In genomic region chr21:35222021-35222420, GRCh38 we compare ENCODE assay signal across 16 cellular contexts.
DNase-seq lines count a peak whose midpoint lies in the region; ATAC-seq and TF ChIP-seq lines count a peak whose summit lies in the region.
"Had no signal": no experiment of that assay in that cellular context is flagged by ENCODE, and none has a peak within 500 bp of the region (broad histone marks: within the 10 kb centered on the region; RNA-seq: fewer than 3 reads in every experiment).

No MANE protein-coding gene starts in this region.

- no TSS peak for BruUV-seq in Caco-2 (replicated peaks; lab: Mats Ljungman, UMichigan)

- H3K27ac Mint-ChIP-seq in Caco-2 (ENCODE audit: unreplicated experiment), result peak overlapping the region; percentile 26
- H3K27ac Mint-ChIP-seq in activated CD4-positive, alpha-beta memory T cell treated with anti-CD3 and anti-CD28 coated beads for 36 hours, result peak overlapping the region; percentile 75

- DNase-seq in Caco-2 (no peak), HL-60 (ENCODE audit: low read depth in 1 of 2, low spot score in 1 of 2) (no peak), mesendoderm (peak; percentile 5), aorta (no peak), colonic mucosa (no peak), hypothalamus (lab: John Stamatoyannopoulos, UW) (no peak), adrenal gland (no peak)
- no peak for DNase-seq in activated CD4-positive, alpha-beta memory T cell treated with anti-CD3 and anti-CD28 coated beads for 36 hours
- DNase-seq: anterior cingulate cortex; DMS153; effector memory CD4-positive, alpha-beta T cell; heart left ventricle; mesenchymal stem cell; posterior cingulate gyrus; SHP77 treated with DMSO at 0.1 percent for 48 hours had no signal

- H3K4me1 ChIP-seq in Caco-2 (peaks cover 22% of the 10 kb centered on the region), mesendoderm (ENCODE audit: control insufficient read depth, low read depth, low read length) (peaks cover 3% of the 10 kb centered on the region), aorta (ENCODE audit: control insufficient read depth in 1 of 2, insufficient read depth in 2 of 2, low read length in 2 of 2) (no peaks in the 10 kb centered on the region), colonic mucosa (no peaks in the 10 kb centered on the region), adrenal gland (replicated peaks in 1 of 2) (peaks cover 0 to 6% of the 10 kb centered on the region in 2 donors)

- H3K4ac ChIP-seq in mesendoderm (ENCODE audit: low read depth, low read length), result no peak overlapping the region

- no peaks in the 10 kb centered on the region for H3K79me2 ChIP-seq in mesendoderm (ENCODE audit: control insufficient read depth, insufficient read depth, low read length)

- H3K4me1 Mint-ChIP-seq in Caco-2 (ENCODE audit: low read depth, unreplicated experiment), result peaks cover 14% of the 10 kb centered on the region
- H3K4me1 Mint-ChIP-seq in activated CD4-positive, alpha-beta memory T cell treated with anti-CD3 and anti-CD28 coated beads for 36 hours (ENCODE audit: low read depth), result peaks cover 49% of the 10 kb centered on the region

- H2BK15ac ChIP-seq in mesendoderm (replicated peaks; ENCODE audit: low read depth), result no peak overlapping the region

- TF ChIP-seq CTCF in Caco-2 (IDR thresholded peaks at IDR 0.05; ENCODE audit: insufficient read depth in 1 of 2, low read depth in 1 of 2, low read length in 1 of 2, severe bottlenecking in 1 of 2, unreplicated experiment in 1 of 2) (no peak), HL-60 (IDR thresholded peaks at IDR 0.05; ENCODE audit: insufficient read depth, low read length) (no peak), colonic mucosa (IDR thresholded peaks at IDR 0.05) (no peak), adrenal gland (IDR thresholded peaks at IDR 0.05) (no peak)

- H3K9me3 ChIP-seq in Caco-2 (no peaks in the 10 kb centered on the region), aorta (ENCODE audit: control insufficient read depth, low read length) (no peaks in the 10 kb centered on the region), colonic mucosa (no peaks in the 10 kb centered on the region), adrenal gland (replicated peaks in 1 of 3) (no peaks in the 10 kb centered on the region)
- H3K9me3 ChIP-seq: heart left ventricle, suprapubic skin had no signal

- ATAC-seq in aorta (ENCODE audit: low FRiP score), result no peak

- H4K5ac ChIP-seq in mesendoderm (ENCODE audit: low read length), result no peak overlapping the region

- H3K36me3 ChIP-seq in Caco-2 (ENCODE audit: control insufficient read depth, insufficient read depth, low read length) (no peaks in the 10 kb centered on the region), mesendoderm (ENCODE audit: control insufficient read depth, insufficient read depth, low read length) (no peaks in the 10 kb centered on the region), aorta (ENCODE audit: control insufficient read depth in 1 of 2, insufficient read depth in 2 of 2, low read length in 1 of 2) (no peaks in the 10 kb centered on the region), colonic mucosa (no peaks in the 10 kb centered on the region), adrenal gland (replicated peaks in 1 of 2) (no peaks in the 10 kb centered on the region)
- H3K36me3 ChIP-seq: heart left ventricle, suprapubic skin had no signal

- CTCF ChIA-PET in Caco-2 (lab: Charles Lee), result interaction anchor here (0.5 kb wide), 1 partner anchor 982 kb away, joined by 3 read pairs; no protein-coding TSS in a partner anchor
- CTCF ChIA-PET in activated CD4-positive, alpha-beta memory T cell treated with anti-CD3 and anti-CD28 coated beads for 36 hours (lab: Charles Lee), result interaction anchor here (0.8 to 1.3 kb wide), 3 partner anchors 170 to 620 kb away, joined by 3 read pairs; no protein-coding TSS in a partner anchor

- no peak overlapping the region for H3K4me3 ChIP-seq in Caco-2 (ENCODE audit: low read depth, low read length)
- H3K4me3 ChIP-seq in HL-60 (replicated peaks; ENCODE audit: insufficient read depth, low read length), result no peak overlapping the region
- no peak overlapping the region for H3K4me3 ChIP-seq in mesendoderm (ENCODE audit: low read length)
- H3K4me3 ChIP-seq in aorta (ENCODE audit: low read length in 2 of 2), result no peak overlapping the region
- H3K4me3 ChIP-seq in colonic mucosa, result no peak overlapping the region
- no peak overlapping the region for H3K4me3 ChIP-seq in adrenal gland
- H3K4me3 ChIP-seq: heart left ventricle, suprapubic skin had no signal

- intact Hi-C loops in Caco-2 (cut with micrococcal nuclease; ENCODE audit: unreplicated experiment) (no loop called here), aorta (cut with DNase I) (no loop called here), colonic mucosa (cut with DNase I) (no loop called here), adrenal gland (cut with DNase I) (no loop called here)
- intact Hi-C loops in activated CD4-positive, alpha-beta memory T cell treated with anti-CD3 and anti-CD28 coated beads for 36 hours (cut with micrococcal nuclease), result loop anchor here (1.0 to 5.0 kb wide), 4 partner anchors 17 to 330 kb away; no protein-coding TSS in a partner anchor

- H3K27ac ChIP-seq in HL-60 (replicated peaks) (peak overlapping the region; percentile 36; the same call in 1 of the 2 replicates), mesendoderm (ENCODE audit: low read depth, low read length) (no peak overlapping the region), aorta (ENCODE audit: low read depth in 1 of 2, low read length in 2 of 2) (no peak overlapping the region), colonic mucosa (no peak overlapping the region), adrenal gland (peak overlapping the region in 1 of 5 donors; percentile 47)
- H3K27ac ChIP-seq: suprapubic skin had no signal

- H3K9ac ChIP-seq in mesendoderm (ENCODE audit: low read length) (no peak overlapping the region), colonic mucosa (ENCODE audit: low read depth in 2 of 2, low read length in 2 of 2) (no peak overlapping the region)

- H3K9me3 Mint-ChIP-seq in Caco-2 (ENCODE audit: unreplicated experiment), result no peaks in the 10 kb centered on the region
- peaks cover 4% of the 10 kb centered on the region for H3K9me3 Mint-ChIP-seq in activated CD4-positive, alpha-beta memory T cell treated with anti-CD3 and anti-CD28 coated beads for 36 hours

- H3K4me3 Mint-ChIP-seq in Caco-2 (ENCODE audit: unreplicated experiment), result no peak overlapping the region
- H3K4me3 Mint-ChIP-seq in activated CD4-positive, alpha-beta memory T cell treated with anti-CD3 and anti-CD28 coated beads for 36 hours, result no peak overlapping the region

- WGBS in mesendoderm (ENCODE audit: extremely low coverage, insufficient coverage, low lambda C conversion rate), result no CpG with 5 or more reads among the region's 3 CpGs
- 67 to 74% methylated on average over 3 of the region's 3 CpGs for WGBS in aorta, 2 donors
- 84 to 89% (median 85%) methylated on average over 3 of the region's 3 CpGs for WGBS in adrenal gland, 4 donors

- POLR2A ChIA-PET in Caco-2 (lab: Charles Lee), result no interaction called here
- POLR2A ChIA-PET in activated CD4-positive, alpha-beta memory T cell treated with anti-CD3 and anti-CD28 coated beads for 36 hours (lab: Charles Lee), result interaction anchor here (0.7 kb wide), 1 partner anchor 134 kb away, joined by 3 read pairs; no protein-coding TSS in a partner anchor

- H3K27me3 Mint-ChIP-seq in Caco-2 (ENCODE audit: insufficient read depth, unreplicated experiment), result no peaks in the 10 kb centered on the region
- no peaks in the 10 kb centered on the region for H3K27me3 Mint-ChIP-seq in activated CD4-positive, alpha-beta memory T cell treated with anti-CD3 and anti-CD28 coated beads for 36 hours

- H3K79me1 ChIP-seq in mesendoderm (ENCODE audit: low read length), result no peaks in the 10 kb centered on the region

- H2AK5ac ChIP-seq in mesendoderm (ENCODE audit: low read length), result no peak overlapping the region

- no peak for TF ChIP-seq POLR2A in adrenal gland (IDR thresholded peaks at IDR 0.05)

- no peak overlapping the region for H2BK5ac ChIP-seq in mesendoderm (ENCODE audit: low read length)

- no peak overlapping the region for H4K8ac ChIP-seq in mesendoderm (ENCODE audit: low read depth, low read length)

- no peak overlapping the region for H3K4me2 ChIP-seq in mesendoderm (ENCODE audit: low read length)

- no peak overlapping the region for H3K56ac ChIP-seq in mesendoderm (ENCODE audit: low read length)

- H2BK120ac ChIP-seq in mesendoderm (ENCODE audit: low read depth, low read length), result no peak overlapping the region

- no peak overlapping the region for H3K18ac ChIP-seq in mesendoderm (ENCODE audit: low read length)

- no peaks in the 10 kb centered on the region for H3K27me3 ChIP-seq in Caco-2 (replicated peaks; ENCODE audit: control insufficient read depth, insufficient read depth, low read length)
- no peaks in the 10 kb centered on the region for H3K27me3 ChIP-seq in HL-60 (ENCODE audit: insufficient read depth, poor library complexity, severe bottlenecking)
- no peaks in the 10 kb centered on the region for H3K27me3 ChIP-seq in mesendoderm (ENCODE audit: insufficient read depth, low read length, poor library complexity)
- no peaks in the 10 kb centered on the region for H3K27me3 ChIP-seq in aorta (ENCODE audit: control insufficient read depth in 1 of 2, insufficient read depth in 2 of 2, low read length in 1 of 2)
- H3K27me3 ChIP-seq in colonic mucosa, result no peaks in the 10 kb centered on the region
- no peaks in the 10 kb centered on the region for H3K27me3 ChIP-seq in adrenal gland
- H3K27me3 ChIP-seq: heart left ventricle, suprapubic skin had no signal

- H3K23ac ChIP-seq in mesendoderm (ENCODE audit: low read length), result no peak overlapping the region

- H3K36me3 Mint-ChIP-seq in Caco-2 (ENCODE audit: insufficient read depth, unreplicated experiment), result no peaks in the 10 kb centered on the region
- H3K36me3 Mint-ChIP-seq in activated CD4-positive, alpha-beta memory T cell treated with anti-CD3 and anti-CD28 coated beads for 36 hours, result peaks cover 4% of the 10 kb centered on the region
